In the genomic region with DNA sequence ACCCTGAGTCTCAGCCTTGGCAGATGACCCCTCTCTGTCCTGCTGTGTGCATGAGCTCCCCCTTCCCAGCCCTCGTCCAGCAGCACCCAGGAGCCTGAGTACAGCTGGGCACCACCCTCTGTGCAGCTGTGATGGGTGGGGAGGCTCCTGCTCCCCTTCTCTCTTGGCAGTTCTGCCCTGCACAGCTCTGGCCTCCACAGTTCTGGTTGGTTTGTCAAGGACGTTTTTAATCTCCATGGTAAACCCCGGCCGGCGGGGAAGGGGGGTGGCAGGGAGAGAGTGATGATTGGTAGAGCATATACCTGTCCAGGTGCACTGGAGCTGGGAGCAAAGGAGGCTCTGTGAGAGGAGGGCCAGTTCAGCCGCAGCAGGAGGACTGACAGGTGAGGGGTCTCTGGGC, we compare ENCODE assay signal across 16 cellular contexts. TPM values are rescaled to one million over a fixed set of nuclear protein-coding genes. Genes with fewer than 3 reads are reported as not detected.
DNase-seq lines count a peak whose midpoint lies in the region; ATAC-seq and TF ChIP-seq lines count a peak whose summit lies in the region.
"Had no signal": no experiment of that assay in that cellular context is flagged by ENCODE, and none has a peak within 500 bp of the region (broad histone marks: within the 10 kb centered on the region; RNA-seq: fewer than 3 reads in every experiment).

A gene (plus strand): TSS at position 356 of the 400 bp plus-strand sequence. CDS start 584 bp downstream, outside the sequence.

- no peak for TF ChIP-seq CTCF in hepatocyte (IDR thresholded peaks at IDR 0.05; ENCODE audit: poor library complexity)

- H3K36me3 ChIP-seq in hepatocyte (replicated peaks; ENCODE audit: insufficient read depth, low read depth), result no peaks in the 10 kb centered on the region
- H3K36me3 ChIP-seq: lower lobe of right lung, transverse colon had no signal

- H3K36me3 Mint-ChIP-seq in stimulated activated naive B cell treated with anti-CD40 and anti-IgM and Interleukin-4, amounts not matched to agents 10 μg/mL and 1 μg/mL and 100 μg/mL, for 72 hours, result no peaks in the 10 kb centered on the region
- no peaks in the 10 kb centered on the region for H3K36me3 Mint-ChIP-seq in activated T-helper 17 cell treated with anti-CD3 and anti-CD28 coated beads, Interleukin-2, amount 50 U/mL, for 72 hours (ENCODE audit: low read depth)

- 39% methylated on average over 6 of the region's 6 CpGs for WGBS in hepatocyte (ENCODE audit: low lambda C conversion rate, missing lambda C conversion rate)

- peak within 1 kb of the TSS; percentile 63 for H3K27ac Mint-ChIP-seq in stimulated activated naive B cell treated with anti-CD40 and anti-IgM and Interleukin-4, amounts not matched to agents 10 μg/mL and 1 μg/mL and 100 μg/mL, for 72 hours
- no peak within 1 kb of the TSS for H3K27ac Mint-ChIP-seq in activated T-helper 17 cell treated with anti-CD3 and anti-CD28 coated beads, Interleukin-2, amount 50 U/mL, for 72 hours
- H3K27ac Mint-ChIP-seq: activated T-helper 2 cell treated with anti-CD3 and anti-CD28 coated beads, Interferon-gamma antibody, Interleukin-2, Interleukin-4, amounts not matched to agents 10 μg/mL and 5 μg/mL and 100 μg/mL, durations not matched to agents 14 hours and 24 hours and 36 hours had no signal

- no peak within 1 kb of the TSS for H3K4me2 ChIP-seq in hepatocyte

- DNase-seq in NCI-H1417 (lab: John Stamatoyannopoulos, UW) (peak; percentile 25 to 39 (median 36)), NCI-H1417 treated with DMSO at 0.1 percent for 48 hours (lab: John Stamatoyannopoulos, UW) (no peak), NCI-H526 treated with DMSO at 0.1 percent for 48 hours (lab: John Stamatoyannopoulos, UW) (peak; percentile 56), hepatocyte (ENCODE audit: low spot score) (peak; percentile 48)
- no peak for DNase-seq in stimulated activated naive B cell treated with anti-CD40 and anti-IgM and Interleukin-4, amounts not matched to agents 10 μg/mL and 1 μg/mL and 100 μg/mL, for 72 hours
- DNase-seq in activated CD4-positive, alpha-beta T cell treated with anti-CD3 and anti-CD28 coated beads for 4 hours, result no peak
- no peak for DNase-seq in stimulated activated CD4-positive, alpha-beta T cell treated with anti-CD3 and anti-CD28 coated beads, Interleukin-2, amount 100 ng/mL, for 48 hours
- DNase-seq: amygdala, lower lobe of right lung, retina, transverse colon had no signal

- no peak within 1 kb of the TSS for H3K4me3 ChIP-seq in hepatocyte
- H3K4me3 ChIP-seq: lower lobe of right lung, transverse colon had no signal

- H3K27me3 Mint-ChIP-seq in stimulated activated naive B cell treated with anti-CD40 and anti-IgM and Interleukin-4, amounts not matched to agents 10 μg/mL and 1 μg/mL and 100 μg/mL, for 72 hours, result peaks cover 14 to 32% of the 10 kb centered on the region in 2 donors
- peaks cover 3% of the 10 kb centered on the region for H3K27me3 Mint-ChIP-seq in activated T-helper 17 cell treated with anti-CD3 and anti-CD28 coated beads, Interleukin-2, amount 50 U/mL, for 72 hours

- no peaks in the 10 kb centered on the region for H3K9me2 ChIP-seq in hepatocyte (replicated peaks; ENCODE audit: insufficient read depth)

- H3K9me3 ChIP-seq in hepatocyte (ENCODE audit: low read depth), result no peaks in the 10 kb centered on the region
- H3K9me3 ChIP-seq: lower lobe of right lung, transverse colon had no signal

- H3K4me1 Mint-ChIP-seq in stimulated activated naive B cell treated with anti-CD40 and anti-IgM and Interleukin-4, amounts not matched to agents 10 μg/mL and 1 μg/mL and 100 μg/mL, for 72 hours, result peaks cover 2 to 5% of the 10 kb centered on the region in 2 donors
- no peaks in the 10 kb centered on the region for H3K4me1 Mint-ChIP-seq in activated T-helper 17 cell treated with anti-CD3 and anti-CD28 coated beads, Interleukin-2, amount 50 U/mL, for 72 hours

- ATAC-seq in stimulated activated naive B cell treated with anti-CD40 and anti-IgM and Interleukin-4, amounts not matched to agents 10 μg/mL and 1 μg/mL and 100 μg/mL, for 72 hours (replicated peaks), result no peak
- ATAC-seq in activated T-helper 17 cell treated with anti-CD3 and anti-CD28 coated beads, Interleukin-2, amount 50 U/mL, for 72 hours (replicated peaks), result no peak
- ATAC-seq: lower lobe of right lung had no signal

- H3K79me2 ChIP-seq in hepatocyte, result no peaks in the 10 kb centered on the region

- H3K4me3 Mint-ChIP-seq in stimulated activated naive B cell treated with anti-CD40 and anti-IgM and Interleukin-4, amounts not matched to agents 10 μg/mL and 1 μg/mL and 100 μg/mL, for 72 hours, result no peak within 1 kb of the TSS
- H3K4me3 Mint-ChIP-seq in activated T-helper 17 cell treated with anti-CD3 and anti-CD28 coated beads, Interleukin-2, amount 50 U/mL, for 72 hours, result no peak within 1 kb of the TSS

- H2AFZ ChIP-seq in hepatocyte, result no peak within 1 kb of the TSS

- H3K27me3 ChIP-seq in hepatocyte, result no peaks in the 10 kb centered on the region

- H3K9me3 Mint-ChIP-seq in stimulated activated naive B cell treated with anti-CD40 and anti-IgM and Interleukin-4, amounts not matched to agents 10 μg/mL and 1 μg/mL and 100 μg/mL, for 72 hours, result no peaks in the 10 kb centered on the region
- no peaks in the 10 kb centered on the region for H3K9me3 Mint-ChIP-seq in activated T-helper 17 cell treated with anti-CD3 and anti-CD28 coated beads, Interleukin-2, amount 50 U/mL, for 72 hours
- H3K9me3 Mint-ChIP-seq: activated T-helper 2 cell treated with anti-CD3 and anti-CD28 coated beads, Interferon-gamma antibody, Interleukin-2, Interleukin-4, amounts not matched to agents 10 μg/mL and 5 μg/mL and 100 μg/mL, durations not matched to agents 14 hours and 24 hours and 36 hours had no signal

- no peak within 1 kb of the TSS for H3K27ac ChIP-seq in hepatocyte
- H3K27ac ChIP-seq: C4-2B, lower lobe of right lung had no signal

- peaks cover 25% of the 10 kb centered on the region for H3K4me1 ChIP-seq in hepatocyte (ENCODE audit: insufficient read depth)

- no peaks in the 10 kb centered on the region for H4K20me1 ChIP-seq in hepatocyte (ENCODE audit: insufficient read depth, poor library complexity, severe bottlenecking)

RNA-seq across cellular contexts. Expression of the gene that starts here (rescaled TPM):
- total RNA-seq in hepatocyte, result 1.0 and 1.3 TPM in 2 replicates
- 1.3 and 2.7 TPM in 2 replicates for polyA plus RNA-seq in hepatocyte
- total RNA-seq in activated T-helper 17 cell treated with anti-CD3 and anti-CD28 coated beads, Interleukin-2, amount 50 U/mL, for 72 hours, result under 1 TPM in 1 of 2 donors, not detected in 1; 0.40 TPM
- total RNA-seq: A172; activated T-helper 2 cell treated with anti-CD3 and anti-CD28 coated beads, Interferon-gamma antibody, Interleukin-2, Interleukin-4, amounts not matched to agents 10 μg/mL and 5 μg/mL and 100 μg/mL, durations not matched to agents 14 hours and 24 hours and 36 hours; T-helper 1 cell treated with Interleukin-12 subunit alpha and Interleukin-12 subunit beta and Interleukin-4 antibody, amounts not matched to agents 30 ng/mL and 1 ng/mL, for 36 hours had no signal

Comparison
In these comparisons a context has a peak if more than half of its experiments do, and no peak if none do; other contexts are left out.
1. DNase-seq: peak in NCI-H1417 (3 of 3), NCI-H526 treated with DMSO at 0.1 percent for 48 hours (single experiment) and hepatocyte (single experiment); none in NCI-H1417 treated with DMSO at 0.1 percent for 48 hours (single experiment), stimulated activated naive B cell treated with anti-CD40 and anti-IgM and Interleukin-4, amounts not matched to agents 10 μg/mL and 1 μg/mL and 100 μg/mL, for 72 hours (single experiment), activated CD4-positive, alpha-beta T cell treated with anti-CD3 and anti-CD28 coated beads for 4 hours (0 of 2) and stimulated activated CD4-positive, alpha-beta T cell treated with anti-CD3 and anti-CD28 coated beads, Interleukin-2, amount 100 ng/mL, for 48 hours (0 of 2).